ENCODE assay signal across 1 cellular context in genomic region chr11:61429691-61430582, GRCh38.
TF ChIP-seq lines count a peak whose summit lies in the region.

A gene with protein sequence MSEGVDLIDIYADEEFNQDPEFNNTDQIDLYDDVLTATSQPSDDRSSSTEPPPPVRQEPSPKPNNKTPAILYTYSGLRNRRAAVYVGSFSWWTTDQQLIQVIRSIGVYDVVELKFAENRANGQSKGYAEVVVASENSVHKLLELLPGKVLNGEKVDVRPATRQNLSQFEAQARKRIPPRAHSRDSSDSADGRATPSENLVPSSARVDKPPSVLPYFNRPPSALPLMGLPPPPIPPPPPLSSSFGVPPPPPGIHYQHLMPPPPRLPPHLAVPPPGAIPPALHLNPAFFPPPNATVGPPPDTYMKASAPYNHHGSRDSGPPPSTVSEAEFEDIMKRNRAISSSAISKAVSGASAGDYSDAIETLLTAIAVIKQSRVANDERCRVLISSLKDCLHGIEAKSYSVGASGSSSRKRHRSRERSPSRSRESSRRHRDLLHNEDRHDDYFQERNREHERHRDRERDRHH (minus strand): TSS chr11:61429975. CDS start chr11:61429235, 740 bp downstream.
Gene SDHAF2 (plus strand): TSS chr11:61430124. CDS start chr11:61430147, 23 bp downstream.

TF ChIP-seq in HepG2, 621 proteins besides CTCF, POLR2A, EP300 and RAD21 (continued from another document and continues in another):
- peak; percentile 38; the same call in 1 of the 2 replicates for TF ChIP-seq GFI1 (CRISPR knock-in tag; IDR thresholded peaks at IDR 0.05; ENCODE audit: borderline replicate concordance)
- no peak for TF ChIP-seq HMG20A (CRISPR knock-in tag; IDR thresholded peaks at IDR 0.05; ENCODE audit: borderline replicate concordance)
- TF ChIP-seq FOXJ3 (CRISPR knock-in tag; IDR thresholded peaks at IDR 0.05; ENCODE audit: borderline replicate concordance): peak; percentile 70; the same call in 1 of the 2 replicates
- TF ChIP-seq GATA4 (IDR thresholded peaks at IDR 0.05; ENCODE audit: borderline replicate concordance, low read depth): no peak; the same call in 1 of the 2 replicates
- peak; percentile 64; the same call in 1 of the 2 replicates for TF ChIP-seq NR2C2 (CRISPR knock-in tag; IDR thresholded peaks at IDR 0.05; ENCODE audit: borderline replicate concordance)
- TF ChIP-seq ZNF224 (CRISPR knock-in tag; IDR thresholded peaks at IDR 0.05): 0 out of 2 replicates have a peak, but pooled peaks have one; percentile 61
- TF ChIP-seq, protein P1, sequence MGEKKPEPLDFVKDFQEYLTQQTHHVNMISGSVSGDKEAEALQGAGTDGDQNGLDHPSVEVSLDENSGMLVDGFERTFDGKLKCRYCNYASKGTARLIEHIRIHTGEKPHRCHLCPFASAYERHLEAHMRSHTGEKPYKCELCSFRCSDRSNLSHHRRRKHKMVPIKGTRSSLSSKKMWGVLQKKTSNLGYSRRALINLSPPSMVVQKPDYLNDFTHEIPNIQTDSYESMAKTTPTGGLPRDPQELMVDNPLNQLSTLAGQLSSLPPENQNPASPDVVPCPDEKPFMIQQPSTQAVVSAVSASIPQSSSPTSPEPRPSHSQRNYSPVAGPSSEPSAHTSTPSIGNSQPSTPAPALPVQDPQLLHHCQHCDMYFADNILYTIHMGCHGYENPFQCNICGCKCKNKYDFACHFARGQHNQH (CRISPR knock-in tag; IDR thresholded peaks at IDR 0.05): peak; percentile 61; the same call in 1 of the 2 replicates
- TF ChIP-seq ZFP1 (CRISPR knock-in tag; IDR thresholded peaks at IDR 0.05): no peak
- 0 out of 2 replicates have a peak, but pooled peaks have one; percentile 22 for TF ChIP-seq GZF1 (CRISPR knock-in tag; IDR thresholded peaks at IDR 0.05)
- no peak for TF ChIP-seq SYNCRIP (IDR thresholded peaks at IDR 0.05; ENCODE audit: insufficient read depth, low read depth, low read length)
- 0 out of 2 replicates have a peak, but pooled peaks have one; percentile 38 for TF ChIP-seq MEF2D (CRISPR knock-in tag; IDR thresholded peaks at IDR 0.05)
- TF ChIP-seq ZBTB40 (IDR thresholded peaks at IDR 0.05): peak; percentile 89
- TF ChIP-seq ZBTB40 (CRISPR knock-in tag; IDR thresholded peaks at IDR 0.05): peak; percentile 77
- TF ChIP-seq ZSCAN22 (CRISPR knock-in tag; IDR thresholded peaks at IDR 0.05): no peak
- TF ChIP-seq, protein P2, sequence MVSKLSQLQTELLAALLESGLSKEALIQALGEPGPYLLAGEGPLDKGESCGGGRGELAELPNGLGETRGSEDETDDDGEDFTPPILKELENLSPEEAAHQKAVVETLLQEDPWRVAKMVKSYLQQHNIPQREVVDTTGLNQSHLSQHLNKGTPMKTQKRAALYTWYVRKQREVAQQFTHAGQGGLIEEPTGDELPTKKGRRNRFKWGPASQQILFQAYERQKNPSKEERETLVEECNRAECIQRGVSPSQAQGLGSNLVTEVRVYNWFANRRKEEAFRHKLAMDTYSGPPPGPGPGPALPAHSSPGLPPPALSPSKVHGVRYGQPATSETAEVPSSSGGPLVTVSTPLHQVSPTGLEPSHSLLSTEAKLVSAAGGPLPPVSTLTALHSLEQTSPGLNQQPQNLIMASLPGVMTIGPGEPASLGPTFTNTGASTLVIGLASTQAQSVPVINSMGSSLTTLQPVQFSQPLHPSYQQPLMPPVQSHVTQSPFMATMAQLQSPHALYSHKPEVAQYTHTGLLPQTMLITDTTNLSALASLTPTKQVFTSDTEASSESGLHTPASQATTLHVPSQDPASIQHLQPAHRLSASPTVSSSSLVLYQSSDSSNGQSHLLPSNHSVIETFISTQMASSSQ (IDR thresholded peaks at IDR 0.05; ENCODE audit: low read depth): no peak; the same call in 1 of the 2 replicates
- TF ChIP-seq, protein P2 (CRISPR knock-in tag; IDR thresholded peaks at IDR 0.05; ENCODE audit: borderline replicate concordance): 0 out of 2 replicates have a peak, but pooled peaks have one; percentile 23
- TF ChIP-seq ATF7 (IDR thresholded peaks at IDR 0.05): no peak
- 0 out of 2 replicates have a peak, but pooled peaks have one; percentile 43 for TF ChIP-seq ATF7 (CRISPR knock-in tag; IDR thresholded peaks at IDR 0.05)
- TF ChIP-seq, protein P3, sequence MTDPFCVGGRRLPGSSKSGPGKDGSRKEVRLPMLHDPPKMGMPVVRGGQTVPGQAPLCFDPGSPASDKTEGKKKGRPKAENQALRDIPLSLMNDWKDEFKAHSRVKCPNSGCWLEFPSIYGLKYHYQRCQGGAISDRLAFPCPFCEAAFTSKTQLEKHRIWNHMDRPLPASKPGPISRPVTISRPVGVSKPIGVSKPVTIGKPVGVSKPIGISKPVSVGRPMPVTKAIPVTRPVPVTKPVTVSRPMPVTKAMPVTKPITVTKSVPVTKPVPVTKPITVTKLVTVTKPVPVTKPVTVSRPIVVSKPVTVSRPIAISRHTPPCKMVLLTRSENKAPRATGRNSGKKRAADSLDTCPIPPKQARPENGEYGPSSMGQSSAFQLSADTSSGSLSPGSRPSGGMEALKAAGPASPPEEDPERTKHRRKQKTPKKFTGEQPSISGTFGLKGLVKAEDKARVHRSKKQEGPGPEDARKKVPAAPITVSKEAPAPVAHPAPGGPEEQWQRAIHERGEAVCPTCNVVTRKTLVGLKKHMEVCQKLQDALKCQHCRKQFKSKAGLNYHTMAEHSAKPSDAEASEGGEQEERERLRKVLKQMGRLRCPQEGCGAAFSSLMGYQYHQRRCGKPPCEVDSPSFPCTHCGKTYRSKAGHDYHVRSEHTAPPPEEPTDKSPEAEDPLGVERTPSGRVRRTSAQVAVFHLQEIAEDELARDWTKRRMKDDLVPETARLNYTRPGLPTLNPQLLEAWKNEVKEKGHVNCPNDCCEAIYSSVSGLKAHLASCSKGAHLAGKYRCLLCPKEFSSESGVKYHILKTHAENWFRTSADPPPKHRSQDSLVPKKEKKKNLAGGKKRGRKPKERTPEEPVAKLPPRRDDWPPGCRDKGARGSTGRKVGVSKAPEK (CRISPR knock-in tag; IDR thresholded peaks at IDR 0.05; ENCODE audit: borderline replicate concordance): no peak
- peak; percentile 93 for TF ChIP-seq GATAD1 (CRISPR knock-in tag; IDR thresholded peaks at IDR 0.05)
- no peak for TF ChIP-seq PRDM10 (CRISPR knock-in tag; IDR thresholded peaks at IDR 0.05; ENCODE audit: low read depth)
- TF ChIP-seq DNMT1 (CRISPR knock-in tag; IDR thresholded peaks at IDR 0.05): peak; percentile 28; the same call in 1 of the 2 replicates
- TF ChIP-seq FOSL1 (CRISPR knock-in tag; IDR thresholded peaks at IDR 0.05; ENCODE audit: borderline replicate concordance): 0 out of 2 replicates have a peak, but pooled peaks have one; percentile 25
- peak; percentile 66 for TF ChIP-seq ZSCAN31 (CRISPR knock-in tag; IDR thresholded peaks at IDR 0.05; ENCODE audit: low read depth)
